6 cellular contexts compared by ENCODE assay signal in the genomic region with DNA sequence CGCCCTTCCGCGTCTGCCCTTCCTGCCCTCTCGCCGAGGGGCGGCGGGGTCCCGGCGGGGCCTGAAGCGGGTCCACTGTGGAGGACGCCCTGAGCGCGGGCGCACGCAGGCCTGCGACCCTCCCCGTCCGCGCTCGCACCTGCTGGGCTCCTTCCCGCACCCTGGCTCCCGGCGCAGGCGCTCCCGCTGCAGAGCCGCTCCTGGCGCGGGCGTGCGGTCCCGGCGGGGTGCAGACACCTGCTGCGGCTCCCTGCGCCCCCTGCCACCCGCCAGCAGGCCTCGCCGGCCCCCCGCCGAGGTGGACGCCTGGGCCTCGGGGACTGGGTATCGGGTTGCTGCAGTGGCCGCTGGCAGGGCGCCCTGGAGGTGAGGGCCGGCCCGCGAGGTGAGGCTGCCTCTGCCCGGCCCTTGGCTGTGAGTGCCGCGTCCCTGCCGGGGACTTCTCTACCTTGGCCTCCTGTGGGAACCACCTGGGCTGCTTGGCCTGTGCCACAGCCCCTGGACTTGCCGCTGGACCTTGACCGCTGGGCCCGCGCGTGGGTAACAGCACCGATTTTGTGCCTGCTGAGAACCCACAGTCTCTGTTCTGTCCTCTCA. TPM values are rescaled to one million over a fixed set of nuclear protein-coding genes. Genes with fewer than 3 reads are reported as not detected.
A peak's percentile ranks its signal among the peaks of the same experiment; 100 is the strongest.
DNase-seq lines count a peak whose midpoint lies in the region; ATAC-seq, FAIRE-seq and TF ChIP-seq lines count a peak whose summit lies in the region.

No MANE protein-coding gene starts in this region.

- intact Hi-C loops in colonic mucosa (cut with DNase I) (no loop called here), pancreas (cut with DNase I) (no loop called here)

- H3K9me3 ChIP-seq in colonic mucosa (no peaks in the 10 kb centered on the region), pancreas (no peaks in the 10 kb centered on the region)

- H3K27ac ChIP-seq in colonic mucosa (peak overlapping the region; percentile 90), pancreas (peak overlapping the region; percentile 85 to 89 (median 88))

- FAIRE-seq in pancreas (lab: Jason Lieb, UNC), result no peak

- peak; percentile 21 for ATAC-seq in GM19452 (IDR thresholded peaks at IDR 0.05; ENCODE audit: unreplicated experiment)
- ATAC-seq in pancreas, result peak; percentile 15 to 51 (median 26)

- no peak for TF ChIP-seq CTCF in colonic mucosa (IDR thresholded peaks at IDR 0.05)
- TF ChIP-seq CTCF in pancreas (IDR thresholded peaks at IDR 0.05), result no peak

- peak overlapping the region; percentile 93 to 98 for H3K9ac ChIP-seq in colonic mucosa (ENCODE audit: low read depth in 2 of 2, low read length in 2 of 2)

- H3K4me1 ChIP-seq in colonic mucosa (peaks cover 18% of the 10 kb centered on the region), pancreas (peaks cover 12 to 22% (median 20%) of the 10 kb centered on the region in 3 donors)

- H3K27me3 ChIP-seq in colonic mucosa (no peaks in the 10 kb centered on the region), pancreas (no peaks in the 10 kb centered on the region)

- no peaks in the 10 kb centered on the region for H3K36me3 ChIP-seq in colonic mucosa
- no peaks in the 10 kb centered on the region for H3K36me3 ChIP-seq in pancreas

- 1% methylated on average over 36 to 57 of the region's 57 CpGs for WGBS in pancreas, 2 donors

- peak overlapping the region; percentile 85 for H3K4me3 ChIP-seq in colonic mucosa
- peak overlapping the region; percentile 73 to 89 (median 82) for H3K4me3 ChIP-seq in pancreas

- DNase-seq in HK-2 (ENCODE audit: unreplicated experiment) (peak; percentile 57), colonic mucosa (peak; percentile 50), pancreas (peak; percentile 63 to 93 (median 78)), NOMO-1 treated with DMSO at 0.1 percent for 48 hours (lab: John Stamatoyannopoulos, UW; ENCODE audit: unreplicated experiment) (no peak)
- no peak for DNase-seq in effector CD8-positive, alpha-beta T cell (lab: John Stamatoyannopoulos, UW)

RNA-seq across cellular contexts. Expression of a gene that starts 0.6 kb away (rescaled TPM):
- total RNA-seq in colonic mucosa, result 10 to 100 TPM; 69.1 to 97.2 TPM
- 10 to 100 TPM; 20.9 to 39.3 (median 24.3) TPM for total RNA-seq in pancreas
- 100 to 1,000 TPM; 117 to 161 TPM for polyA plus RNA-seq in pancreas

RNA-seq across cellular contexts. Expression of a gene that starts 12.7 kb away (rescaled TPM):
- total RNA-seq in colonic mucosa (10 to 100 TPM; 56.2 to 97.9 TPM), pancreas (10 to 100 TPM; 29.9 to 51.1 (median 32.6) TPM)
- polyA plus RNA-seq in pancreas, result 10 to 100 TPM; 30.3 to 42.0 TPM

RNA-seq across cellular contexts. Expression of a gene that starts 15.8 kb away (rescaled TPM):
- total RNA-seq in colonic mucosa (10 to 100 TPM; 14.4 to 36.0 TPM), pancreas (10 to 100 TPM in 1 of 6 donors, 1 to 10 TPM in 5; 6.1 to 11.1 (median 9.1) TPM)
- 10 to 100 TPM; 18.0 to 18.6 TPM for polyA plus RNA-seq in pancreas

RNA-seq across cellular contexts. Expression of a gene that starts 27.4 kb away (rescaled TPM):
- total RNA-seq in colonic mucosa (10 to 100 TPM; 15.6 to 30.6 TPM), pancreas (10 to 100 TPM; 16.7 to 27.4 (median 21.5) TPM)
- 100 to 1,000 TPM; 107 to 174 TPM for polyA plus RNA-seq in pancreas

RNA-seq across cellular contexts. Expression of a gene that starts 54.4 kb away (rescaled TPM):
- total RNA-seq in colonic mucosa (100 to 1,000 TPM in 1 of 2 donors, 10 to 100 TPM in 1; 94.4 to 146 TPM), pancreas (10 to 100 TPM; 16.6 to 30.1 (median 19.0) TPM)
- 10 to 100 TPM; 49.6 to 74.1 TPM for polyA plus RNA-seq in pancreas

Comparison
In these comparisons a context has a peak if more than half of its experiments do, and no peak if none do; other contexts are left out.
1. DNase-seq: peak in HK-2 (single experiment), colonic mucosa (single experiment) and pancreas (6 of 6); none in effector CD8-positive, alpha-beta T cell (single experiment) and NOMO-1 treated with DMSO at 0.1 percent for 48 hours (single experiment).